22 cellular contexts compared by ENCODE assay signal in the genomic region with DNA sequence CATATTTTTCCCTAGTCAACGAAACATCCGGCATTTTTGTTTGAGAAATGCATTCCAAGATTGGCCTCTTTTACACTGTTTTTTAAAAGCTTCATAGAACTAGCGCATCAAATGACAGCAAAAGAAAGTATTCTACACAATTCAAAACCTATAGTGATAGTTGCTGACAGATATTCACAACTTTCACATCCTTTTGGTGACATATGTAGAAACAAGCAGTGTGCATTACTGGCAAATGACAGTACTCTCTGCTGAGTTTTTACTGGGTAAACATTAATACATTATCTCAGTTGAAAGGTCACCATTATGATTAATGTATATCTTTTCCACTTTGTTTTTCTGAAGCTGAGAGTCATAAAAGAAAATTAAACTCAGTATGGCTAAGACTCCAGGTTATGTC.
DNase-seq lines count a peak whose midpoint lies in the region; ATAC-seq, FAIRE-seq and TF ChIP-seq lines count a peak whose summit lies in the region.
"Had no signal": no experiment of that assay in that cellular context is flagged by ENCODE, and none has a peak within 500 bp of the region (broad histone marks: within the 10 kb centered on the region; RNA-seq: fewer than 3 reads in every experiment).

No MANE protein-coding gene starts in this region.

- peak; percentile 59 for ATAC-seq in HG03097 (IDR thresholded peaks at IDR 0.05; ENCODE audit: low FRiP score, unreplicated experiment)
- peak; percentile 62 for ATAC-seq in stimulated activated effector memory CD8-positive, alpha-beta T cell treated with anti-CD3 and anti-CD28 coated beads, Interleukin-12 subunit alpha, Interleukin-12 subunit beta, amount 100 ng/mL, for 72 hours
- ATAC-seq in activated CD8-positive, alpha-beta T cell treated with anti-CD3 and anti-CD28 coated beads for 36 hours: no peak
- no peak for ATAC-seq in right cardiac atrium
- ATAC-seq: A549 had no signal

- H4K20me1 ChIP-seq in OCI-LY3 (ENCODE audit: insufficient read depth, low read length): no peaks in the 10 kb centered on the region
- H4K20me1 ChIP-seq: BLaER1 treated with 17β-estradiol and CSF1 and Interleukin-3, amounts not matched to agents 10 nM and 100 nM had no signal

- peak overlapping the region; percentile 53 for H3K4me2 ChIP-seq in OCI-LY3 (ENCODE audit: low read length)
- H3K4me2 ChIP-seq: A549; BLaER1 treated with 17β-estradiol and CSF1 and Interleukin-3, amounts not matched to agents 10 nM and 100 nM had no signal

- H3K4me1 ChIP-seq in OCI-LY3 (ENCODE audit: low read length) (peaks cover 24% of the 10 kb centered on the region), right cardiac atrium (ENCODE audit: control insufficient read depth, insufficient read depth, low read length) (no peaks in the 10 kb centered on the region), ovary (ENCODE audit: insufficient read depth) (no peaks in the 10 kb centered on the region)
- H3K4me1 ChIP-seq: A549; BE2C; BLaER1 treated with 17β-estradiol and CSF1 and Interleukin-3, amounts not matched to agents 10 nM and 100 nM had no signal

- POLR2A ChIA-PET in activated CD8-positive, alpha-beta T cell treated with anti-CD3 and anti-CD28 coated beads for 36 hours (lab: Charles Lee): no interaction called here

- H3K4me3 ChIP-seq in OCI-LY3 (ENCODE audit: low read length) (peak overlapping the region; percentile 29), right cardiac atrium (ENCODE audit: low read length) (no peak overlapping the region), ovary (no peak overlapping the region)
- H3K4me3 ChIP-seq: A549; BLaER1 treated with 17β-estradiol and CSF1 and Interleukin-3, amounts not matched to agents 10 nM and 100 nM had no signal

- peak overlapping the region; percentile 45 for H3K27ac ChIP-seq in OCI-LY3 (ENCODE audit: low read length)
- H3K27ac ChIP-seq in right cardiac atrium (ENCODE audit: low read length): no peak overlapping the region
- no peak overlapping the region for H3K27ac ChIP-seq in ovary
- H3K27ac ChIP-seq: A549; BLaER1 treated with 17β-estradiol and CSF1 and Interleukin-3, amounts not matched to agents 10 nM and 100 nM had no signal

- no peak for TF ChIP-seq EP300 in ovary (IDR thresholded peaks at IDR 0.05)

- DNase-seq in D721Med (ENCODE audit: insufficient read length, low spot score): no peak
- no peak for DNase-seq in stimulated activated effector memory CD8-positive, alpha-beta T cell treated with anti-CD3 and anti-CD28 coated beads, Interleukin-12 subunit alpha, Interleukin-12 subunit beta, amount 100 ng/mL, for 72 hours (ENCODE audit: low spot score in 2 of 2)
- DNase-seq in activated CD8-positive, alpha-beta T cell treated with anti-CD3 and anti-CD28 coated beads for 36 hours: no peak
- DNase-seq in right cardiac atrium: no peak
- no peak for DNase-seq in ovary
- DNase-seq: 8988T; ACHN; AML-193; BE2C; CD4-positive, alpha-beta T cell; CD8-positive, alpha-beta memory T cell; DMS79 treated with DMSO at 0.1 percent for 48 hours; GF-D8; GOT3; H7; HCEC 1CT had no signal

- H3K27ac Mint-ChIP-seq in stimulated activated effector memory CD8-positive, alpha-beta T cell treated with anti-CD3 and anti-CD28 coated beads, Interleukin-12 subunit alpha, Interleukin-12 subunit beta, amount 100 ng/mL, for 72 hours: no peak overlapping the region
- no peak overlapping the region for H3K27ac Mint-ChIP-seq in activated CD8-positive, alpha-beta T cell treated with anti-CD3 and anti-CD28 coated beads for 36 hours
- H3K27ac Mint-ChIP-seq: CD14-positive monocyte; CD4-positive, alpha-beta T cell; CD8-positive, alpha-beta memory T cell had no signal

- CTCF ChIA-PET in activated CD8-positive, alpha-beta T cell treated with anti-CD3 and anti-CD28 coated beads for 36 hours (lab: Charles Lee): no interaction called here

- H3K9me3 ChIP-seq in OCI-LY3 (ENCODE audit: insufficient read depth, low read length) (no peaks in the 10 kb centered on the region), right cardiac atrium (ENCODE audit: control insufficient read depth, low read length) (no peaks in the 10 kb centered on the region), ovary (no peaks in the 10 kb centered on the region)
- H3K9me3 ChIP-seq: A549, BE2C had no signal

- H2AFZ ChIP-seq in OCI-LY3 (ENCODE audit: low read depth, low read length): peak overlapping the region; percentile 76; the same call in 1 of the 2 replicates

- peak overlapping the region; percentile 23 for H3K9ac ChIP-seq in OCI-LY3 (ENCODE audit: low read length)
- H3K9ac ChIP-seq: BLaER1 treated with 17β-estradiol and CSF1 and Interleukin-3, amounts not matched to agents 10 nM and 100 nM had no signal

- TF ChIP-seq CTCF in D721Med (IDR thresholded peaks at IDR 0.05; ENCODE audit: insufficient read depth, missing control alignments) (no peak), OCI-LY3 (IDR thresholded peaks at IDR 0.05; ENCODE audit: low read depth, low read length) (no peak), ovary (IDR thresholded peaks at IDR 0.05) (no peak)
- no peak for TF ChIP-seq CTCF in activated CD8-positive, alpha-beta T cell treated with anti-CD3 and anti-CD28 coated beads for 36 hours (IDR thresholded peaks at IDR 0.05)

- no peaks in the 10 kb centered on the region for H3K27me3 ChIP-seq in OCI-LY3 (ENCODE audit: low read depth, low read length)
- no peaks in the 10 kb centered on the region for H3K27me3 ChIP-seq in right cardiac atrium (ENCODE audit: control insufficient read depth, insufficient read depth)
- no peaks in the 10 kb centered on the region for H3K27me3 ChIP-seq in ovary
- H3K27me3 ChIP-seq: BE2C; BLaER1 treated with 17β-estradiol and CSF1 and Interleukin-3, amounts not matched to agents 10 nM and 100 nM had no signal

- H3K36me3 Mint-ChIP-seq in stimulated activated effector memory CD8-positive, alpha-beta T cell treated with anti-CD3 and anti-CD28 coated beads, Interleukin-12 subunit alpha, Interleukin-12 subunit beta, amount 100 ng/mL, for 72 hours: no peaks in the 10 kb centered on the region
- H3K36me3 Mint-ChIP-seq in activated CD8-positive, alpha-beta T cell treated with anti-CD3 and anti-CD28 coated beads for 36 hours (ENCODE audit: low read depth): no peaks in the 10 kb centered on the region
- H3K36me3 Mint-ChIP-seq: CD14-positive monocyte; CD8-positive, alpha-beta memory T cell had no signal

- no peak for TF ChIP-seq POLR2A in ovary (IDR thresholded peaks at IDR 0.05)

- no peaks in the 10 kb centered on the region for H3K79me2 ChIP-seq in OCI-LY3 (ENCODE audit: low read length)

- intact Hi-C loops in activated CD8-positive, alpha-beta T cell treated with anti-CD3 and anti-CD28 coated beads for 36 hours (cut with micrococcal nuclease): no loop called here
- intact Hi-C loops in right cardiac atrium (cut with DNase I): no loop called here
- intact Hi-C loops in ovary (cut with DNase I): no loop called here

- H3K4me3 Mint-ChIP-seq in stimulated activated effector memory CD8-positive, alpha-beta T cell treated with anti-CD3 and anti-CD28 coated beads, Interleukin-12 subunit alpha, Interleukin-12 subunit beta, amount 100 ng/mL, for 72 hours: no peak overlapping the region
- no peak overlapping the region for H3K4me3 Mint-ChIP-seq in activated CD8-positive, alpha-beta T cell treated with anti-CD3 and anti-CD28 coated beads for 36 hours
- H3K4me3 Mint-ChIP-seq: CD14-positive monocyte; CD4-positive, alpha-beta T cell; CD8-positive, alpha-beta memory T cell had no signal

- peaks cover 15% of the 10 kb centered on the region for H3K9me3 Mint-ChIP-seq in stimulated activated effector memory CD8-positive, alpha-beta T cell treated with anti-CD3 and anti-CD28 coated beads, Interleukin-12 subunit alpha, Interleukin-12 subunit beta, amount 100 ng/mL, for 72 hours
- H3K9me3 Mint-ChIP-seq in activated CD8-positive, alpha-beta T cell treated with anti-CD3 and anti-CD28 coated beads for 36 hours: peaks cover 9% of the 10 kb centered on the region

- no peaks in the 10 kb centered on the region for H3K4me1 Mint-ChIP-seq in stimulated activated effector memory CD8-positive, alpha-beta T cell treated with anti-CD3 and anti-CD28 coated beads, Interleukin-12 subunit alpha, Interleukin-12 subunit beta, amount 100 ng/mL, for 72 hours
- no peaks in the 10 kb centered on the region for H3K4me1 Mint-ChIP-seq in activated CD8-positive, alpha-beta T cell treated with anti-CD3 and anti-CD28 coated beads for 36 hours (ENCODE audit: low read depth)
- H3K4me1 Mint-ChIP-seq: CD14-positive monocyte; CD8-positive, alpha-beta memory T cell had no signal

- 90% methylated on average over 3 of the region's 3 CpGs for WGBS in right cardiac atrium
- 88 to 91% (median 90%) methylated on average over 3 of the region's 3 CpGs for WGBS in ovary, 3 donors

- H3K36me3 ChIP-seq in OCI-LY3 (replicated peaks; ENCODE audit: low read depth, low read length): no peaks in the 10 kb centered on the region
- no peaks in the 10 kb centered on the region for H3K36me3 ChIP-seq in ovary
- H3K36me3 ChIP-seq: BE2C; BLaER1 treated with 17β-estradiol and CSF1 and Interleukin-3, amounts not matched to agents 10 nM and 100 nM had no signal

- H3K27me3 Mint-ChIP-seq in activated CD8-positive, alpha-beta T cell treated with anti-CD3 and anti-CD28 coated beads for 36 hours: no peaks in the 10 kb centered on the region
- H3K27me3 Mint-ChIP-seq: CD4-positive, alpha-beta T cell; CD8-positive, alpha-beta memory T cell had no signal

- peak; percentile 29 for FAIRE-seq in D721Med (lab: Jason Lieb, UNC)
- FAIRE-seq: A549, GM12892 had no signal

Comparison
In these comparisons a context has a peak if more than half of its experiments do, and no peak if none do; other contexts are left out.
1. ATAC-seq: peak in HG03097 (single experiment) and stimulated activated effector memory CD8-positive, alpha-beta T cell treated with anti-CD3 and anti-CD28 coated beads, Interleukin-12 subunit alpha, Interleukin-12 subunit beta, amount 100 ng/mL, for 72 hours (single experiment); none in activated CD8-positive, alpha-beta T cell treated with anti-CD3 and anti-CD28 coated beads for 36 hours (single experiment) and right cardiac atrium (0 of 2).